ENCODE assay signal across 2 cellular contexts in genomic region chr7:104023100-104023499, GRCh38.
TF ChIP-seq lines count a peak whose summit lies in the region.

No MANE protein-coding gene starts in this region.

TF ChIP-seq in HepG2, 621 proteins besides CTCF, POLR2A, EP300 and RAD21:
- 0 out of 2 replicates have a peak, but pooled peaks have one; percentile 56 for TF ChIP-seq HNRNPL (IDR thresholded peaks at IDR 0.05; ENCODE audit: low read depth, low read length)
- TF ChIP-seq ZNF687 (CRISPR knock-in tag; IDR thresholded peaks at IDR 0.05) = peak; percentile 67
- TF ChIP-seq GPBP1L1 (CRISPR knock-in tag; IDR thresholded peaks at IDR 0.05) = no peak
- no peak for TF ChIP-seq ZNF737 (CRISPR knock-in tag; IDR thresholded peaks at IDR 0.05; ENCODE audit: borderline replicate concordance)
- TF ChIP-seq ZNF639 (CRISPR knock-in tag; conservative IDR thresholded peaks at IDR 0.05) = no peak
- TF ChIP-seq SOX13 (IDR thresholded peaks at IDR 0.05) = no peak
- 0 out of 4 replicates have a peak, but pooled peaks of 1 of the 2 experiments have one; percentile 6 for TF ChIP-seq SOX13 (CRISPR knock-in tag; conservative IDR thresholded peaks at IDR 0.05 in 1 of 2, IDR thresholded peaks at IDR 0.05 in 1 of 2)
- TF ChIP-seq STAG1 (CRISPR knock-in tag; IDR thresholded peaks at IDR 0.05) = peak; percentile 78
- TF ChIP-seq NFE2L2 (IDR thresholded peaks at IDR 0.05; ENCODE audit: low read length) = no peak

TF ChIP-seq in WTC11, 78 proteins besides CTCF, POLR2A, EP300 and RAD21:
- TF ChIP-seq ZNF512 (CRISPR knock-in tag; IDR thresholded peaks at IDR 0.05; ENCODE audit: borderline replicate concordance) (no peak), NFYB (CRISPR knock-in tag; conservative IDR thresholded peaks at IDR 0.05; ENCODE audit: low read depth) (no peak), ZNF423 (CRISPR knock-in tag; IDR thresholded peaks at IDR 0.05) (no peak), ZNF425 (CRISPR knock-in tag; conservative IDR thresholded peaks at IDR 0.05) (no peak), MLX (CRISPR knock-in tag; IDR thresholded peaks at IDR 0.05) (no peak)
TF ChIP-seq in WTC11: peak in this region for 0.
